In the genomic region with DNA sequence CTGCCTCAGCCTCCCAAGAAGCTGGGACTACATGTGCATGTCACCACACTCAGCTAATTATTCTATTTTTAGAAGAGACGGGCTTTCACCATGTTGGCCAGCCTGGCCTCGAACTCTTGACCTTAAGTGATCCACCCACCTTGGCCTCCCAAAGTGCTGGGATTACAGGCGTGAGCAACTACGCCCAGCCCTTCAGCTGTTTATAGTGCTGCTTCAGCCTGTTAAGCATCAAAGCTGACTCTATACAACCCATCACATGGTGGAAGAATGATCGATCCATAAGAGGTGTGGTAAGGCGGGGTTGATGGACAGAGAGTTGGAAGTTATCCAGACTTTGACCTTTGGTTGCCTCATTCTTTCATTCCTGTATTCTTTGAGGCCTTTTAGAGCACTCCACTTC, we compare ENCODE assay signal across 16 cellular contexts.
"Had no signal": no experiment of that assay in that cellular context is flagged by ENCODE, and none has a peak within 500 bp of the region (broad histone marks: within the 10 kb centered on the region; RNA-seq: fewer than 3 reads in every experiment).

No MANE protein-coding gene starts in this region.

- H3K27ac ChIP-seq: brain microvascular endothelial cell, lower lobe of right lung, uterus had no signal

- DNase-seq: activated CD4-positive, alpha-beta T cell treated with anti-CD3 and anti-CD28 coated beads for 1 hour; activated CD4-positive, alpha-beta T cell treated with anti-CD3 and anti-CD28 coated beads, Interleukin-2, amount 50 U/mL, for 4 hours; activated naive CD4-positive, alpha-beta T cell; activated naive CD8-positive, alpha-beta T cell treated with anti-CD3 and anti-CD28 coated beads, Interleukin-2, amount 10 ng/mL, durations not matched to agents 7 days and 5 days; activated T-cell treated with anti-CD3 and anti-CD28 coated beads for 4 hours; cortex of kidney; effector memory CD8-positive, alpha-beta T cell; head of caudate nucleus; immature natural killer cell; lower lobe of right lung; stimulated activated CD4-positive, alpha-beta T cell treated with anti-CD3 and anti-CD28 coated beads, Interleukin-12 subunit alpha, Interleukin-12 subunit beta, amount 100 ng/mL, for 4 hours; T-helper 9 cell; uterus had no signal

- H3K4me1 ChIP-seq: uterus had no signal

- ATAC-seq: effector memory CD8-positive, alpha-beta T cell; lower lobe of right lung; stimulated activated memory B cell treated with anti-CD40 and anti-IgM and Interleukin-4, amounts not matched to agents 10 μg/mL and 1 μg/mL and 100 μg/mL, for 72 hours had no signal

- H3K27me3 ChIP-seq: brain microvascular endothelial cell, thyroid gland, uterus had no signal

- H3K9me3 ChIP-seq: lower lobe of right lung, thyroid gland, uterus had no signal

- H3K4me3 ChIP-seq: lower lobe of right lung, thyroid gland, uterus had no signal

- H3K36me3 ChIP-seq: brain microvascular endothelial cell, lower lobe of right lung, thyroid gland, uterus had no signal
